8 cellular contexts compared by ENCODE assay signal in genomic region chr19:24033962-24034342, GRCh38. TPM values are rescaled to one million over a fixed set of nuclear protein-coding genes. Genes with fewer than 3 reads are reported as not detected.
DNase-seq lines count a peak whose midpoint lies in the region; ATAC-seq and TF ChIP-seq lines count a peak whose summit lies in the region.

No MANE protein-coding gene starts in this region.

- DNase-seq in BJ (ENCODE audit: low read depth) = peak; percentile 19
- peak in 1 of 2 donors; percentile 68 for DNase-seq in ascending aorta (ENCODE audit: low spot score in 2 of 2)
- DNase-seq in hepatic stellate cell (ENCODE audit: low spot score) = peak; percentile 65
- no peak for DNase-seq in progenitor cell of endocrine pancreas (ENCODE audit: low spot score, unreplicated experiment)

- intact Hi-C loops in ascending aorta (cut with DNase I) = loop anchor here (2.0 to 10.0 kb wide), 4 partner anchors 53 to 639 kb away; partner anchors contain the start of genes ZNF254, ZNF675, ZNF681 and ZNF91

- H3K27ac ChIP-seq in OCI-LY1 (ENCODE audit: low read depth, low read length, poor library complexity, severe bottlenecking) = peak overlapping the region; percentile 84
- H3K27ac ChIP-seq in ascending aorta = peak overlapping the region; percentile 93 to 96

- H3K4me1 ChIP-seq in OCI-LY1 (ENCODE audit: insufficient read depth, low read length, severe bottlenecking) (peaks cover 55% of the 10 kb centered on the region), ascending aorta (peaks cover 4 to 10% of the 10 kb centered on the region in 2 donors)

- peak overlapping the region; percentile 98 for H3K9ac ChIP-seq in OCI-LY1 (ENCODE audit: low read length)

- ATAC-seq in GM18861 (IDR thresholded peaks at IDR 0.05; ENCODE audit: unreplicated experiment) (peak; percentile 16), HG03095 (IDR thresholded peaks at IDR 0.05; ENCODE audit: unreplicated experiment) (peak; percentile 29), HG03039 (IDR thresholded peaks at IDR 0.05; ENCODE audit: unreplicated experiment) (no peak)

- H4K20me1 ChIP-seq in OCI-LY1 (ENCODE audit: insufficient read depth, low read length) = no peaks in the 10 kb centered on the region

- H3K9me3 Mint-ChIP-seq in progenitor cell of endocrine pancreas (ENCODE audit: low read depth) = no peaks in the 10 kb centered on the region

- H3K4me3 ChIP-seq in BJ (ENCODE audit: low read depth, low read length) (peak overlapping the region; percentile 89), OCI-LY1 (ENCODE audit: low read depth, low read length, poor library complexity, severe bottlenecking) (peak overlapping the region; percentile 98), ascending aorta (peak overlapping the region; percentile 88 to 90)

- no peak overlapping the region for H2AFZ ChIP-seq in OCI-LY1 (ENCODE audit: low read length)

- peaks cover 7% of the 10 kb centered on the region; the same call in 1 of the 2 replicates for H3F3A ChIP-seq in OCI-LY1 (ENCODE audit: insufficient read depth, low read length)

- TF ChIP-seq CTCF in BJ (IDR thresholded peaks at IDR 0.05; ENCODE audit: insufficient read depth, low read depth, low read length) = no peak
- no peak for TF ChIP-seq CTCF in OCI-LY1 (IDR thresholded peaks at IDR 0.05; ENCODE audit: low read length)
- TF ChIP-seq CTCF in ascending aorta (IDR thresholded peaks at IDR 0.05) = no peak
- TF ChIP-seq CTCF in progenitor cell of endocrine pancreas (IDR thresholded peaks at IDR 0.05; ENCODE audit: unreplicated experiment) = no peak

- H3K27ac Mint-ChIP-seq in progenitor cell of endocrine pancreas = peak overlapping the region; percentile 100

- POLR2A ChIA-PET in BJ (lab: Charles Lee) = interaction anchor here (0.7 to 1.7 kb wide), 2 partner anchors 20 to 119 kb away, joined by 4 to 5 read pairs; partner anchors contain the start of gene ZNF726

- CTCF ChIA-PET in BJ (lab: Yijun Ruan, JAX) = interaction anchor here (0.5 kb wide), 1 partner anchor 14 kb away, joined by 3 read pairs; no protein-coding TSS in a partner anchor

- H3K79me2 ChIP-seq in OCI-LY1 (ENCODE audit: insufficient read depth, low read length) = peaks cover 44% of the 10 kb centered on the region

- H3K27me3 ChIP-seq in BJ (ENCODE audit: control insufficient read depth, insufficient read depth, low read length) (no peaks in the 10 kb centered on the region), OCI-LY1 (ENCODE audit: insufficient read depth, low read length) (no peaks in the 10 kb centered on the region), ascending aorta (no peaks in the 10 kb centered on the region)

- H3K4me2 ChIP-seq in OCI-LY1 (ENCODE audit: low read length) = peak overlapping the region; percentile 95

- peaks cover 18% of the 10 kb centered on the region for H3K36me3 Mint-ChIP-seq in progenitor cell of endocrine pancreas (ENCODE audit: insufficient read depth)

- H3K9me3 ChIP-seq in OCI-LY1 (ENCODE audit: low read length) (no peaks in the 10 kb centered on the region; the same call in 1 of the 2 replicates), ascending aorta (no peaks in the 10 kb centered on the region)

- no peaks in the 10 kb centered on the region; the same call in none of the 2 replicates for H3K36me3 ChIP-seq in BJ (ENCODE audit: control insufficient read depth, insufficient read depth, low read length)
- H3K36me3 ChIP-seq in OCI-LY1 (ENCODE audit: insufficient read depth, low read length) = peaks cover 24% of the 10 kb centered on the region
- peaks cover 0 to 28% of the 10 kb centered on the region in 2 donors for H3K36me3 ChIP-seq in ascending aorta

- H3K9me2 ChIP-seq in OCI-LY1 (ENCODE audit: low read depth, low read length) = no peaks in the 10 kb centered on the region

- H3K4me3 Mint-ChIP-seq in progenitor cell of endocrine pancreas (ENCODE audit: low read depth) = peak overlapping the region; percentile 100

- peaks cover 28% of the 10 kb centered on the region for H3K4me1 Mint-ChIP-seq in progenitor cell of endocrine pancreas (ENCODE audit: low read depth)

- no peaks in the 10 kb centered on the region for H3K27me3 Mint-ChIP-seq in progenitor cell of endocrine pancreas

RNA-seq across cellular contexts. Expression of gene ZNF254, which starts 53.0 kb away (rescaled TPM):
- 2.9 and 3.9 TPM in 2 replicates for polyA plus RNA-seq in BJ (2011; rRNA removed)
- polyA minus RNA-seq in BJ (2011; rRNA and poly(A)+ RNA removed) = 5.3 and 10.2 TPM in 2 replicates
- total RNA-seq in ascending aorta (6.0 TPM), progenitor cell of endocrine pancreas (42.3 and 44.0 TPM in 2 replicates)
